ENCODE assay signal across 22 cellular contexts in the genomic region with DNA sequence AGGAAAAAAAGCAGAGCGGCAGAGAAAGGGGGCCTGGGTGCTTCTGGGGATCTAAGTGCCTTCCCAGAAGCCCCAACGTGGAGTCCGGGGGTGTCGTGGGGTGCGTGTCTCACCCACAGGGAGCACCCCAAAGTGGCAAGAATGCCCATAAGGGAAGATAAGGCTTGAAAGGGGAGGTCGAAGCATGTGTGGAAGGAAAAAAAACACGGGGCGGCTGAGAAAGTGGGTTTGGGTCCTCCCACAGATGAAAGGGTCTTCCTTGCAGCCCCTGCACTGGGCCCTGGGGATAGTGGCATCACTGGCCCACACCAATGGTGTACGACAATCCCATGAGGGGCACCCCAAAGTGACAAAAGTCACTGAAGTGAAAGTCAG.
"Had no signal": no experiment of that assay in that cellular context is flagged by ENCODE, and none has a peak within 500 bp of the region (broad histone marks: within the 10 kb centered on the region; RNA-seq: fewer than 3 reads in every experiment).

No MANE protein-coding gene starts in this region.

- H3K4me1 ChIP-seq: breast epithelium, left lung, pancreas, suprapubic skin, tibial artery had no signal

- H3K36me3 ChIP-seq: breast epithelium, left lung, pancreas, suprapubic skin, tibial artery had no signal

- H3K9me3 ChIP-seq: pancreas had no signal

- DNase-seq: activated CD4-positive, alpha-beta memory T cell treated with anti-CD3 and anti-CD28 coated beads, Interleukin-2, amount 10 ng/mL, durations not matched to agents 7 days and 5 days; activated CD4-positive, alpha-beta T cell treated with anti-CD3 and anti-CD28 coated beads, Interleukin-2, amount 10 ng/mL, durations not matched to agents 24 days and 14 days; activated CD4-positive, CD25-positive, alpha-beta regulatory T cell treated with anti-CD3 and anti-CD28 coated beads, Interleukin-2, amount 50 U/mL, for 72 hours; activated CD8-positive, alpha-beta memory T cell treated with anti-CD3 and anti-CD28 coated beads, Interleukin-2, amount 50 U/mL, for 48 hours; activated naive CD8-positive, alpha-beta T cell treated with anti-CD3 and anti-CD28 coated beads, Interleukin-2, amount 50 U/mL, for 24 hours; activated T-cell treated with anti-CD3 and anti-CD28 coated beads, Interleukin-2, amount 50 U/mL, for 24 hours; amygdala; dermis blood vessel endothelial cell; effector CD4-positive, alpha-beta T cell; kidney glomerular epithelial cell; mammary epithelial cell; naive B cell; nucleus accumbens; stimulated activated naive CD4-positive, alpha-beta T cell had no signal

- FAIRE-seq: colon, frontal cortex, pancreas had no signal

- ATAC-seq: activated naive CD8-positive, alpha-beta T cell treated with anti-CD3 and anti-CD28 coated beads, Interleukin-2, amount 50 U/mL, for 24 hours; left lung; pancreas; right cardiac atrium had no signal

- H3K27me3 ChIP-seq: breast epithelium, left lung, pancreas, suprapubic skin had no signal

- H3K4me3 ChIP-seq: breast epithelium, left lung, pancreas, suprapubic skin, tibial artery had no signal

- H3K27ac ChIP-seq: breast epithelium, left lung, pancreas, suprapubic skin, tibial artery had no signal
